In the genomic region with DNA sequence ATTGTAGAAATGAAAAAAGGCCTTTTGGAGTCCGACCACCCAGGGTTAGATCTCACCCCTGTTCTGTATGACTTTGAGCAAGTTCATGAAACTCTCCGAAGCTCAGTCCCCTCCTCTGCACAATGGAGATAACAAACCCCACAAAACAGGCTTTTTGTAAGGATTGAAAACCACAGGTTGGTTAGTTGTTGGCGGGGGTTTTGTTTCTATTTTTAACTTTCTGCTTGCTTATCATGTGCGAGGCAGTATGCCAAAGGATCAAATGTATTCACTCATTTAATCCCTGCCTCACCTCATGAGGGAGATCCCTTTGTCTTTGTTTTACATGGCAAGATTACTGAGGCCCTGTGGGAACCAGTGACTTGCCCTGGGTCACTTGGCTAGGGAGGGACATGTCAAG, we compare ENCODE assay signal across 17 cellular contexts.
DNase-seq lines count a peak whose midpoint lies in the region; ATAC-seq and TF ChIP-seq lines count a peak whose summit lies in the region.
"Had no signal": no experiment of that assay in that cellular context is flagged by ENCODE, and none has a peak within 500 bp of the region (broad histone marks: within the 10 kb centered on the region; RNA-seq: fewer than 3 reads in every experiment).

No MANE protein-coding gene starts in this region.

- WGBS in testis, 2 donors: 61 to 66% methylated on average over 4 of the region's 4 CpGs

- H3K27me3 ChIP-seq in BLaER1 (no peaks in the 10 kb centered on the region), testis (no peaks in the 10 kb centered on the region)

- ATAC-seq in GM18873 (IDR thresholded peaks at IDR 0.05; ENCODE audit: low FRiP score, unreplicated experiment) (no peak), HG03139 (IDR thresholded peaks at IDR 0.05; ENCODE audit: unreplicated experiment) (no peak), left lobe of liver (no peak)
- ATAC-seq: GM12878 had no signal

- no peaks in the 10 kb centered on the region for H3K9me3 ChIP-seq in BLaER1
- no peaks in the 10 kb centered on the region for H3K9me3 ChIP-seq in testis

- peak; percentile 60 for DNase-seq in Jurkat, Clone E6-1 (ENCODE audit: low read depth, low spot score)
- DNase-seq in RPMI7951 (ENCODE audit: low read depth) (peak; percentile 2), choroid plexus epithelial cell (ENCODE audit: low read depth) (peak; percentile 0), left lobe of liver (ENCODE audit: low spot score) (no peak), testis (no peak)
- DNase-seq: 8988T; CD4-positive, alpha-beta memory T cell; DMS53; DND-41; EL; GOT3; H9 had no signal

- H3K4me2 ChIP-seq in BLaER1: 0 out of 2 replicates have a peak overlapping the region, but pooled peaks have one; percentile 2

- H3K4me1 ChIP-seq in BLaER1 (peaks cover 10% of the 10 kb centered on the region), testis (no peaks in the 10 kb centered on the region)

- TF ChIP-seq POLR2A in testis (IDR thresholded peaks at IDR 0.05): no peak

- H3K9ac ChIP-seq in BLaER1: no peak overlapping the region

- no peaks in the 10 kb centered on the region for H3K36me3 ChIP-seq in BLaER1
- no peaks in the 10 kb centered on the region for H3K36me3 ChIP-seq in testis (ENCODE audit: low read depth, missing control alignments)

- H3K4me3 ChIP-seq in BLaER1: no peak overlapping the region
- H3K4me3 ChIP-seq in Jurkat, Clone E6-1 (ENCODE audit: low read length): no peak overlapping the region
- H3K4me3 ChIP-seq in choroid plexus epithelial cell (ENCODE audit: low read depth, low read length): no peak overlapping the region
- no peak overlapping the region for H3K4me3 ChIP-seq in testis
- H3K4me3 ChIP-seq: GM12878 had no signal

- H3K27ac ChIP-seq in BLaER1 (no peak overlapping the region), testis (no peak overlapping the region)
- H3K27ac ChIP-seq: C4-2B had no signal

- no peaks in the 10 kb centered on the region for H4K20me1 ChIP-seq in BLaER1

- intact Hi-C loops in testis (cut with DNase I; ENCODE audit: low total_unique reads): no loop called here

- TF ChIP-seq CTCF in choroid plexus epithelial cell (conservative IDR thresholded peaks at IDR 0.05; ENCODE audit: low read depth, low read length) (no peak), testis (IDR thresholded peaks at IDR 0.05) (no peak)

Comparison
In these comparisons a context has a peak if more than half of its experiments do, and no peak if none do; other contexts are left out.
1. DNase-seq: peak in Jurkat, Clone E6-1 (single experiment), RPMI7951 (single experiment) and choroid plexus epithelial cell (single experiment); none in left lobe of liver (single experiment) and testis (single experiment).